24 cellular contexts compared by ENCODE assay signal in genomic region chr15:70575251-70576227, GRCh38.
A peak's percentile ranks its signal among the peaks of the same experiment; 100 is the strongest.
DNase-seq lines count a peak whose midpoint lies in the region; TF ChIP-seq lines count a peak whose summit lies in the region.
"Had no signal": no experiment of that assay in that cellular context is flagged by ENCODE, and none has a peak within 500 bp of the region (broad histone marks: within the 10 kb centered on the region; RNA-seq: fewer than 3 reads in every experiment).

No MANE protein-coding gene starts in this region.

- no peaks in the 10 kb centered on the region for H3K36me3 ChIP-seq in smooth muscle cell (ENCODE audit: low read depth)
- H3K36me3 ChIP-seq: breast epithelium, lower lobe of right lung, pancreas had no signal

- H3K9ac ChIP-seq in smooth muscle cell (ENCODE audit: low read depth), result no peak overlapping the region

- WGBS in smooth muscle cell (ENCODE audit: low lambda C conversion rate), result 55% methylated on average over 16 of the region's 16 CpGs

- H3K4me3 ChIP-seq in smooth muscle cell, result no peak overlapping the region
- H3K4me3 ChIP-seq: breast epithelium, lower lobe of right lung, pancreas had no signal

- H4K20me1 ChIP-seq in smooth muscle cell (ENCODE audit: low read depth), result no peaks in the 10 kb centered on the region

- no peak overlapping the region for H3K4me3 Mint-ChIP-seq in activated naive CD8-positive, alpha-beta T cell treated with anti-CD3 and anti-CD28 coated beads for 36 hours
- H3K4me3 Mint-ChIP-seq: activated naive CD8-positive, alpha-beta T cell treated with anti-CD3 and anti-CD28 coated beads, Interleukin-2, amount 50 U/mL, for 24 hours; activated T-helper 17 cell treated with anti-CD3 and anti-CD28 coated beads, Interleukin-2, amount 50 U/mL, for 72 hours; B cell; dendritic cell treated with granulocyte-macrophage colony-stimulating factor and Interleukin-4, amounts not matched to agents 40 ng/mL and 50 ng/mL, for 4 days had no signal

- no peak overlapping the region for H2AFZ ChIP-seq in smooth muscle cell (ENCODE audit: low read depth)

- peaks cover 5% of the 10 kb centered on the region for H3K27me3 ChIP-seq in smooth muscle cell (ENCODE audit: low read depth)
- H3K27me3 ChIP-seq: breast epithelium, pancreas had no signal

- no peaks in the 10 kb centered on the region for H3K79me2 ChIP-seq in smooth muscle cell (ENCODE audit: low read depth)

- H3K9me3 Mint-ChIP-seq in activated naive CD8-positive, alpha-beta T cell treated with anti-CD3 and anti-CD28 coated beads for 36 hours, result peaks cover 6% of the 10 kb centered on the region
- H3K9me3 Mint-ChIP-seq: dendritic cell treated with granulocyte-macrophage colony-stimulating factor and Interleukin-4, amounts not matched to agents 40 ng/mL and 50 ng/mL, for 4 days had no signal

- H3K4me2 ChIP-seq in smooth muscle cell, result peak overlapping the region; percentile 32

- H3K4me1 ChIP-seq in smooth muscle cell (ENCODE audit: low read depth), result peaks cover 6% of the 10 kb centered on the region
- H3K4me1 ChIP-seq: breast epithelium, lower lobe of right lung, pancreas had no signal

- H3K36me3 Mint-ChIP-seq in activated naive CD8-positive, alpha-beta T cell treated with anti-CD3 and anti-CD28 coated beads for 36 hours, result peaks cover 6% of the 10 kb centered on the region

- no peaks in the 10 kb centered on the region for H3F3A ChIP-seq in smooth muscle cell (ENCODE audit: low read depth)

- H3K27me3 Mint-ChIP-seq in activated naive CD8-positive, alpha-beta T cell treated with anti-CD3 and anti-CD28 coated beads for 36 hours, result peaks cover 6% of the 10 kb centered on the region
- H3K27me3 Mint-ChIP-seq: activated naive CD8-positive, alpha-beta T cell treated with anti-CD3 and anti-CD28 coated beads, Interleukin-2, amount 50 U/mL, for 24 hours had no signal

- peak; percentile 45 for DNase-seq in GM03348 (ENCODE audit: low spot score)
- peak; percentile 90 for DNase-seq in NCI-H2171 treated with DMSO at 0.1 percent for 48 hours (lab: John Stamatoyannopoulos, UW)
- peak; percentile 62 for DNase-seq in fibroblast of gingiva (ENCODE audit: low read depth)
- no peak for DNase-seq in smooth muscle cell (lab: John Stamatoyannopoulos, UW; ENCODE audit: unreplicated experiment)
- no peak for DNase-seq in kidney glomerular epithelial cell (lab: John Stamatoyannopoulos, UW)
- no peak for DNase-seq in CD1c-positive myeloid dendritic cell (ENCODE audit: extremely low spot score)
- DNase-seq in activated naive CD8-positive, alpha-beta T cell treated with anti-CD3 and anti-CD28 coated beads for 36 hours, result no peak
- DNase-seq in activated T-cell treated with anti-CD3 and anti-CD28 coated beads for 4 hours, result no peak
- DNase-seq: activated CD4-positive, CD25-positive, alpha-beta regulatory T cell; activated CD8-positive, alpha-beta memory T cell treated with anti-CD3 and anti-CD28 coated beads for 24 hours; activated naive CD8-positive, alpha-beta T cell treated with anti-CD3 and anti-CD28 coated beads, Interleukin-2, amount 50 U/mL, for 24 hours; Calu3; glutamatergic neuron; lower lobe of right lung; NCI-H187; NCI-H526; pancreas; SHP77 treated with DMSO at 0.1 percent for 48 hours; stimulated activated CD4-positive, alpha-beta T cell treated with anti-CD3 and anti-CD28 coated beads, Interleukin-2, amount 100 ng/mL, for 24 hours; substantia nigra had no signal

- H3K27ac Mint-ChIP-seq in activated naive CD8-positive, alpha-beta T cell treated with anti-CD3 and anti-CD28 coated beads for 36 hours, result no peak overlapping the region
- H3K27ac Mint-ChIP-seq: activated naive CD8-positive, alpha-beta T cell treated with anti-CD3 and anti-CD28 coated beads, Interleukin-2, amount 50 U/mL, for 24 hours; activated T-helper 17 cell treated with anti-CD3 and anti-CD28 coated beads, Interleukin-2, amount 50 U/mL, for 72 hours; B cell; dendritic cell treated with granulocyte-macrophage colony-stimulating factor and Interleukin-4, amounts not matched to agents 40 ng/mL and 50 ng/mL, for 4 days had no signal

- no peaks in the 10 kb centered on the region for H3K9me3 ChIP-seq in smooth muscle cell (replicated peaks; ENCODE audit: low read depth)
- H3K9me3 ChIP-seq: lower lobe of right lung, pancreas had no signal

- no peak for TF ChIP-seq CTCF in smooth muscle cell (IDR thresholded peaks at IDR 0.05; ENCODE audit: borderline replicate concordance, insufficient read depth, poor library complexity, severe bottlenecking)

- H3K4me1 Mint-ChIP-seq in activated naive CD8-positive, alpha-beta T cell treated with anti-CD3 and anti-CD28 coated beads for 36 hours, result peaks cover 8% of the 10 kb centered on the region
- H3K4me1 Mint-ChIP-seq: activated naive CD8-positive, alpha-beta T cell treated with anti-CD3 and anti-CD28 coated beads, Interleukin-2, amount 50 U/mL, for 24 hours; B cell had no signal

- H3K27ac ChIP-seq in smooth muscle cell (ENCODE audit: low read depth), result no peak overlapping the region
- H3K27ac ChIP-seq: lower lobe of right lung, pancreas had no signal

Comparison
In these comparisons a context has a peak if more than half of its experiments do, and no peak if none do; other contexts are left out.
1. DNase-seq: peak in GM03348 (single experiment), NCI-H2171 treated with DMSO at 0.1 percent for 48 hours (single experiment) and fibroblast of gingiva (single experiment); none in smooth muscle cell (single experiment), kidney glomerular epithelial cell (single experiment), CD1c-positive myeloid dendritic cell (single experiment), activated naive CD8-positive, alpha-beta T cell treated with anti-CD3 and anti-CD28 coated beads for 36 hours (single experiment) and activated T-cell treated with anti-CD3 and anti-CD28 coated beads for 4 hours (single experiment).